ENCODE assay signal across 27 cellular contexts in genomic region chr3:137524751-137525150, GRCh38.
"Had no signal": no experiment of that assay in that cellular context is flagged by ENCODE, and none has a peak within 500 bp of the region (broad histone marks: within the 10 kb centered on the region; RNA-seq: fewer than 3 reads in every experiment).

No MANE protein-coding gene starts in this region.

- ATAC-seq: activated naive CD4-positive, alpha-beta T cell treated with anti-CD3 and anti-CD28 coated beads, Interleukin-2, amount 50 U/mL, for 72 hours; activated T-cell treated with anti-CD3 and anti-CD28 coated beads, Interleukin-2, amount 50 U/mL, for 72 hours; T-helper 17 cell had no signal

- H3K4me1 ChIP-seq: ascending aorta, breast epithelium, colonic mucosa, esophagus squamous epithelium had no signal

- DNase-seq: activated CD4-positive, alpha-beta memory T cell treated with anti-CD3 and anti-CD28 coated beads, Interleukin-2, amount 10 ng/mL, durations not matched to agents 7 days and 5 days; activated CD4-positive, alpha-beta T cell treated with anti-CD3 and anti-CD28 coated beads for 1 hour; activated CD4-positive, alpha-beta T cell treated with anti-CD3 and anti-CD28 coated beads for 4 hours; activated CD4-positive, alpha-beta T cell treated with anti-CD3 and anti-CD28 coated beads, Interleukin-2, amount 10 ng/mL, durations not matched to agents 7 days and 5 days; activated CD4-positive, alpha-beta T cell treated with anti-CD3 and anti-CD28 coated beads, Interleukin-2, amount 50 U/mL, for 4 hours; activated CD8-positive, alpha-beta memory T cell treated with anti-CD3 and anti-CD28 coated beads, Interleukin-2, amount 50 U/mL, for 48 hours; activated gamma-delta T cell; activated naive CD4-positive, alpha-beta T cell; activated naive CD4-positive, alpha-beta T cell treated with anti-CD3 and anti-CD28 coated beads, Interleukin-2, amount 10 ng/mL, durations not matched to agents 7 days and 5 days; activated naive CD8-positive, alpha-beta T cell treated with anti-CD3 and anti-CD28 coated beads, Interleukin-2, amount 10 ng/mL, durations not matched to agents 7 days and 5 days; activated T-cell treated with anti-CD3 and anti-CD28 coated beads for 4 hours; activated T-cell treated with anti-CD3 and anti-CD28 coated beads, Interleukin-2, amount 50 U/mL, for 24 hours; activated T-cell treated with anti-CD3 and anti-CD28 coated beads, Interleukin-2, amount 50 U/mL, for 72 hours; central memory CD4-positive, alpha-beta T cell; cerebellar nuclear complex; colonic mucosa; effector CD8-positive, alpha-beta T cell; esophagus squamous epithelium; foreskin melanocyte; head of caudate nucleus; T-helper 17 cell; T1000 had no signal

- H3K27ac ChIP-seq: ascending aorta, breast epithelium, cardiac muscle cell, colonic mucosa, epithelial cell of prostate, esophagus squamous epithelium had no signal

- H3K27me3 ChIP-seq: ascending aorta, breast epithelium, cardiac muscle cell, colonic mucosa, esophagus squamous epithelium had no signal

- H3K9me3 ChIP-seq: ascending aorta, breast epithelium, colonic mucosa, esophagus squamous epithelium had no signal

- H3K36me3 ChIP-seq: ascending aorta, breast epithelium, cardiac muscle cell, colonic mucosa, esophagus squamous epithelium had no signal

- H3K4me3 ChIP-seq: ascending aorta, breast epithelium, cardiac muscle cell, colonic mucosa, esophagus squamous epithelium had no signal
